Comparison of ENCODE assay signal across 9 cellular contexts in the genomic region with DNA sequence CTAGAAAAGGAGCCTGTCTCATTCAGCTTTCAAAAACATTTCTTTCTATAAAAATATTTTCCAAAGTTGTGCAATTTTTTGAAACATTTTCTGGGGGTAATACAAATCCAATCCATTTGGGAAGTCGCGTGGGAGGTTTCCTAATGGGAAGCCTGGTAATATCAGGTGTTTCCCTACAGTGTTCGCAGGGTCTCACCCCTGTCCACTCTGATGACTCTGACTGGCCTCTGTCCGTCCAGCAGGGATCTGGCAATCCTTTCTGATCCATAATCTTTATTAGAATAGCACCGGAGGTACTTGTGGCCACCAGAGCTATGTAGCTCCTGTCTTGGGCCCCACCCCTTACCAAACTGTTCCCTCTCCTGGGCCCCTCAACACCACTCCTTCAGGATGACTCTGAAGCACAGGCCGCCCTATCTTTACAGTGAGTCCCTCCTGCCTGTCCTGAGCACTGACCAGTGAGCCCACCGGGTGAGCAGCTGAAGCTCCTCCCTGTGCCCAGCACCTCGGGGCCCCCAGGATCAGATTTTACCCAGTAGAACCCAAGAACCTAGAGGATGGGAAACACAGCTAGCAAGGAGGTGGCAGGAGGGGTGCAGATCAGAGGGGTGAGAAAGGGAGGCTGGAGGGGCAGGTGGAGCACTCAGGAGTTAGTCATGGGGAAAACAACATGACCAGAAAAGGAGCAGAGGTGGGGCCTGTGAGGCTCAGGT.
DNase-seq lines count a peak whose midpoint lies in the region; ATAC-seq, FAIRE-seq and TF ChIP-seq lines count a peak whose summit lies in the region.
"Had no signal": no experiment of that assay in that cellular context is flagged by ENCODE, and none has a peak within 500 bp of the region (broad histone marks: within the 10 kb centered on the region; RNA-seq: fewer than 3 reads in every experiment).

No MANE protein-coding gene starts in this region.

- H3K4me3 Mint-ChIP-seq in activated naive CD4-positive, alpha-beta T cell treated with anti-CD3 and anti-CD28 coated beads, Interleukin-2, amount 50 U/mL, for 24 hours = peak overlapping the region; percentile 73
- H3K4me3 Mint-ChIP-seq in astrocyte (ENCODE audit: unreplicated experiment) = no peak overlapping the region
- H3K4me3 Mint-ChIP-seq in activated CD8-positive, alpha-beta memory T cell treated with anti-CD3 and anti-CD28 coated beads, Interleukin-2, amount 10 ng/mL, durations not matched to agents 7 days and 5 days = no peak overlapping the region

- peak overlapping the region; percentile 84 for H4K91ac ChIP-seq in mesenchymal stem cell (ENCODE audit: low read length)

- H2BK12ac ChIP-seq in mesenchymal stem cell (ENCODE audit: low read length in 2 of 2) = peak overlapping the region; percentile 91 to 99

- H3K18ac ChIP-seq in mesenchymal stem cell (ENCODE audit: low read depth in 1 of 2, low read length in 2 of 2) = peak overlapping the region; percentile 85 to 87

- H2AFZ ChIP-seq in astrocyte (ENCODE audit: low read depth, low read length) = no peak overlapping the region
- no peak overlapping the region for H2AFZ ChIP-seq in mesenchymal stem cell (ENCODE audit: low read depth, low read length)

- WGBS in mesenchymal stem cell = 57% methylated on average over 8 of the region's 8 CpGs

- H3K27ac ChIP-seq in astrocyte (ENCODE audit: low read depth, low read length) (peak overlapping the region; percentile 100), mesenchymal stem cell (ENCODE audit: low read length, poor library complexity, severe bottlenecking) (peak overlapping the region; percentile 91)

- peak overlapping the region; percentile 74 for H2BK120ac ChIP-seq in mesenchymal stem cell (ENCODE audit: low read depth, low read length)

- no peaks in the 10 kb centered on the region for H3K27me3 ChIP-seq in astrocyte (ENCODE audit: insufficient read depth, low read length)
- no peaks in the 10 kb centered on the region for H3K27me3 ChIP-seq in mesenchymal stem cell (ENCODE audit: control insufficient read depth in 1 of 2, insufficient read depth in 1 of 2, low read length in 2 of 2)

- H2AK5ac ChIP-seq in mesenchymal stem cell (ENCODE audit: low read length, severe bottlenecking) = peak overlapping the region; percentile 92

- H3K14ac ChIP-seq in mesenchymal stem cell (ENCODE audit: low read length in 2 of 2) = peak overlapping the region in 1 of 2 experiments; percentile 19

- H2BK5ac ChIP-seq in mesenchymal stem cell (ENCODE audit: low read depth, low read length, poor library complexity, severe bottlenecking) = peak overlapping the region; percentile 96

- peak overlapping the region; percentile 84 for H3K9ac ChIP-seq in astrocyte (ENCODE audit: low read length)
- peak overlapping the region; percentile 74 for H3K9ac ChIP-seq in mesenchymal stem cell (ENCODE audit: low read length)

- TF ChIP-seq CTCF in astrocyte (IDR thresholded peaks at IDR 0.05; ENCODE audit: insufficient read depth, low read depth, low read length) = no peak
- TF ChIP-seq CTCF in foreskin fibroblast (IDR thresholded peaks at IDR 0.05; ENCODE audit: low read depth, low read length) = no peak

- peak overlapping the region; percentile 52 for H4K8ac ChIP-seq in mesenchymal stem cell (ENCODE audit: low read length)

- H3K27ac Mint-ChIP-seq in activated naive CD4-positive, alpha-beta T cell treated with anti-CD3 and anti-CD28 coated beads, Interleukin-2, amount 50 U/mL, for 24 hours = peak overlapping the region; percentile 97
- H3K27ac Mint-ChIP-seq in astrocyte (ENCODE audit: unreplicated experiment) = peak overlapping the region; percentile 97
- no peak overlapping the region for H3K27ac Mint-ChIP-seq in activated CD8-positive, alpha-beta memory T cell treated with anti-CD3 and anti-CD28 coated beads, Interleukin-2, amount 10 ng/mL, durations not matched to agents 7 days and 5 days
- H3K27ac Mint-ChIP-seq: progenitor cell of endocrine pancreas had no signal

- peak overlapping the region; percentile 45 for H3K4me3 ChIP-seq in astrocyte (ENCODE audit: insufficient read depth, low read depth, low read length)
- peak overlapping the region in 1 of 2 experiments; percentile 28 for H3K4me3 ChIP-seq in mesenchymal stem cell (ENCODE audit: insufficient read depth in 1 of 2, low read depth in 1 of 2, low read length in 2 of 2)
- no peak overlapping the region for H3K4me3 ChIP-seq in foreskin fibroblast (ENCODE audit: low read depth in 1 of 2, low read length in 2 of 2)

- no peaks in the 10 kb centered on the region for H3K36me3 ChIP-seq in astrocyte (ENCODE audit: insufficient read depth, low read length)
- H3K36me3 ChIP-seq in mesenchymal stem cell (ENCODE audit: control insufficient read depth in 1 of 2, insufficient read depth in 2 of 2, low read depth in 1 of 2, low read length in 2 of 2) = no peaks in the 10 kb centered on the region

- no peak for DNase-seq in activated naive CD4-positive, alpha-beta T cell treated with anti-CD3 and anti-CD28 coated beads, Interleukin-2, amount 50 U/mL, for 16 hours
- DNase-seq in astrocyte (ENCODE audit: low read depth) (peak; percentile 60), mesenchymal stem cell (peak; percentile 64), urothelium cell line (ENCODE audit: low spot score) (peak; percentile 31), GDM1 (lab: John Stamatoyannopoulos, UW) (no peak), foreskin fibroblast (no peak)
- DNase-seq in activated CD8-positive, alpha-beta memory T cell treated with anti-CD3 and anti-CD28 coated beads, Interleukin-2, amount 10 ng/mL, durations not matched to agents 7 days and 5 days = no peak

- no peaks in the 10 kb centered on the region for H3K79me2 ChIP-seq in astrocyte (ENCODE audit: insufficient read depth, low read length)

- no peaks in the 10 kb centered on the region for H3K9me3 Mint-ChIP-seq in activated naive CD4-positive, alpha-beta T cell treated with anti-CD3 and anti-CD28 coated beads, Interleukin-2, amount 50 U/mL, for 24 hours
- no peaks in the 10 kb centered on the region for H3K9me3 Mint-ChIP-seq in astrocyte (ENCODE audit: unreplicated experiment)
- H3K9me3 Mint-ChIP-seq in activated CD8-positive, alpha-beta memory T cell treated with anti-CD3 and anti-CD28 coated beads, Interleukin-2, amount 10 ng/mL, durations not matched to agents 7 days and 5 days (ENCODE audit: low read depth) = no peaks in the 10 kb centered on the region

- CTCF ChIA-PET in activated CD8-positive, alpha-beta memory T cell treated with anti-CD3 and anti-CD28 coated beads, Interleukin-2, amount 10 ng/mL, durations not matched to agents 7 days and 5 days (lab: Charles Lee) = interaction anchor here (0.6 to 3.5 kb wide), 3 partner anchors 20 to 85 kb away, joined by 3 to 16 read pairs (median 13); a partner anchor contains a TSS

- H3K36me3 Mint-ChIP-seq in activated naive CD4-positive, alpha-beta T cell treated with anti-CD3 and anti-CD28 coated beads, Interleukin-2, amount 50 U/mL, for 24 hours = no peaks in the 10 kb centered on the region
- no peaks in the 10 kb centered on the region for H3K36me3 Mint-ChIP-seq in astrocyte (ENCODE audit: low read depth, unreplicated experiment)
- H3K36me3 Mint-ChIP-seq in activated CD8-positive, alpha-beta memory T cell treated with anti-CD3 and anti-CD28 coated beads, Interleukin-2, amount 10 ng/mL, durations not matched to agents 7 days and 5 days = no peaks in the 10 kb centered on the region

- peaks cover 41% of the 10 kb centered on the region for H3K4me1 ChIP-seq in astrocyte (ENCODE audit: insufficient read depth, low read length)
- H3K4me1 ChIP-seq in mesenchymal stem cell (ENCODE audit: control insufficient read depth, insufficient read depth, low read depth, low read length) = peaks cover 17% of the 10 kb centered on the region

- no peak for ATAC-seq in activated CD8-positive, alpha-beta memory T cell treated with anti-CD3 and anti-CD28 coated beads, Interleukin-2, amount 10 ng/mL, durations not matched to agents 7 days and 5 days

- H3K23ac ChIP-seq in mesenchymal stem cell (ENCODE audit: low read length in 2 of 2) = no peak overlapping the region

- H3K79me1 ChIP-seq in mesenchymal stem cell (replicated peaks; ENCODE audit: low read length, poor library complexity, severe bottlenecking) = peaks cover 4% of the 10 kb centered on the region

- H3K4ac ChIP-seq in mesenchymal stem cell (ENCODE audit: low read depth in 1 of 2, low read length in 2 of 2) = peak overlapping the region; percentile 76 to 93

- H3K9me3 ChIP-seq in astrocyte (ENCODE audit: insufficient read depth, low read depth, low read length) (no peaks in the 10 kb centered on the region), mesenchymal stem cell (ENCODE audit: control insufficient read depth, low read length) (no peaks in the 10 kb centered on the region)

- no peaks in the 10 kb centered on the region for H4K20me1 ChIP-seq in astrocyte (ENCODE audit: insufficient read depth, low read length)

- peaks cover 34% of the 10 kb centered on the region for H3K4me1 Mint-ChIP-seq in activated naive CD4-positive, alpha-beta T cell treated with anti-CD3 and anti-CD28 coated beads, Interleukin-2, amount 50 U/mL, for 24 hours
- H3K4me1 Mint-ChIP-seq in astrocyte (ENCODE audit: low read depth, unreplicated experiment) = peaks cover 50% of the 10 kb centered on the region
- peaks cover 35% of the 10 kb centered on the region for H3K4me1 Mint-ChIP-seq in activated CD8-positive, alpha-beta memory T cell treated with anti-CD3 and anti-CD28 coated beads, Interleukin-2, amount 10 ng/mL, durations not matched to agents 7 days and 5 days

- peak overlapping the region; percentile 84 for H3K4me2 ChIP-seq in astrocyte (ENCODE audit: low read length)
- no peak overlapping the region for H3K4me2 ChIP-seq in mesenchymal stem cell (ENCODE audit: low read length, poor library complexity, severe bottlenecking)

- no peaks in the 10 kb centered on the region for H3K27me3 Mint-ChIP-seq in activated naive CD4-positive, alpha-beta T cell treated with anti-CD3 and anti-CD28 coated beads, Interleukin-2, amount 50 U/mL, for 24 hours
- H3K27me3 Mint-ChIP-seq in astrocyte (ENCODE audit: low read depth, unreplicated experiment) = no peaks in the 10 kb centered on the region
- H3K27me3 Mint-ChIP-seq in activated CD8-positive, alpha-beta memory T cell treated with anti-CD3 and anti-CD28 coated beads, Interleukin-2, amount 10 ng/mL, durations not matched to agents 7 days and 5 days = peaks cover 11% of the 10 kb centered on the region

- FAIRE-seq in astrocyte (lab: Jason Lieb, UNC) (no peak), urothelium cell line (lab: Jason Lieb, UNC) (no peak)

- peak overlapping the region; percentile 49 for H2BK15ac ChIP-seq in mesenchymal stem cell (ENCODE audit: low read depth, poor library complexity, severe bottlenecking)

Comparison
In these comparisons a context has a peak if more than half of its experiments do, and no peak if none do; other contexts are left out.
1. DNase-seq: peak in astrocyte (single experiment), mesenchymal stem cell (single experiment) and urothelium cell line (single experiment); none in activated naive CD4-positive, alpha-beta T cell treated with anti-CD3 and anti-CD28 coated beads, Interleukin-2, amount 50 U/mL, for 16 hours (single experiment), GDM1 (single experiment), foreskin fibroblast (0 of 2) and activated CD8-positive, alpha-beta memory T cell treated with anti-CD3 and anti-CD28 coated beads, Interleukin-2, amount 10 ng/mL, durations not matched to agents 7 days and 5 days (single experiment).